Comparison of ENCODE assay signal across 9 cellular contexts in the genomic region with DNA sequence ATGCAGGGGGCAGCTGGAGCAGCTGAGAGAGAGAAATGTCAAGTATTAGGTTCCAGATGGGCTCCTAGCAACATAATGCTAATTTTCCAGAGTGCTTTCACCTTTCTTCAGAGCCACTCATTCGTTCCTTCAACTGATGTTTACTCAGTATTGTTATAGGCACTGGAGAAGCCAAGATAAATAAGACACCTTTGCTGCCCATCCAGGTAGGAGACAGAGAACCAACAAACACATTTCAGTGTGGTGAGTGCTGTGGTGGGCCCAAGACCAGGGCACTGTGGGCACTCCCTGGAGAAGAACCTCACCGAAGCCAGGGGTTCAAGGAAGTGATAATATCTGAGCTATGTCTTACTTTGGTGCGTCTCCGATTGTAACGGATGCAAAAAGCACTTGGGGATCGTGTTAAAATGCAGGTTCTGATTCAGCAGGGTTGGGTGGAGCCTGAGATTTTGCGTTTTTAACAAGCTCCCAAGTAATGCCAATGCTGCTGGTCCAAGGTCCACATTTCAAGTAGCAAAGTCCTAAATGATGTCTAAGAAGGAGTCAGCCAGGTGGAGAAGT. TPM values are rescaled to one million over a fixed set of nuclear protein-coding genes. Genes with fewer than 3 reads are reported as not detected.
DNase-seq lines count a peak whose midpoint lies in the region; ATAC-seq and TF ChIP-seq lines count a peak whose summit lies in the region.
"Had no signal": no experiment of that assay in that cellular context is flagged by ENCODE, and none has a peak within 500 bp of the region (broad histone marks: within the 10 kb centered on the region; RNA-seq: fewer than 3 reads in every experiment).

No MANE protein-coding gene starts in this region.

- no peaks in the 10 kb centered on the region for H3K36me3 ChIP-seq in neural progenitor cell

- H3K79me2 ChIP-seq in neural progenitor cell (ENCODE audit: low read depth), result no peaks in the 10 kb centered on the region

- no peak overlapping the region for H3K4me2 ChIP-seq in neural progenitor cell

- peak overlapping the region; percentile 2; the same call in 1 of the 2 replicates for H3K4me3 ChIP-seq in GM12864 (ENCODE audit: low read depth, low read length)
- H3K4me3 ChIP-seq in neural progenitor cell, result no peak overlapping the region

- H3K9me3 Mint-ChIP-seq in activated naive CD4-positive, alpha-beta T cell treated with anti-CD3 and anti-CD28 coated beads, Interleukin-2, amount 50 U/mL, for 72 hours, result no peaks in the 10 kb centered on the region
- H3K9me3 Mint-ChIP-seq in neural progenitor cell, result no peaks in the 10 kb centered on the region

- no peak overlapping the region for H3K4me3 Mint-ChIP-seq in neural progenitor cell

- H3K27ac Mint-ChIP-seq in activated naive CD4-positive, alpha-beta T cell treated with anti-CD3 and anti-CD28 coated beads, Interleukin-2, amount 50 U/mL, for 72 hours, result peak overlapping the region; percentile 92 to 96
- no peak overlapping the region for H3K27ac Mint-ChIP-seq in neural progenitor cell

- H3K9ac ChIP-seq in neural progenitor cell, result no peak overlapping the region

- in situ Hi-C loops in ACHN (cut with HindIII; ENCODE audit: low pct_ligation_motif_present, low pct_unique_long_range_greater_than_20kb, low sequenced_read_pairs), result no loop called here

- no peak overlapping the region for H3K27ac ChIP-seq in neural progenitor cell

- H4K20me1 ChIP-seq in neural progenitor cell (ENCODE audit: low read depth), result no peaks in the 10 kb centered on the region

- peak overlapping the region; percentile 92 for H2AFZ ChIP-seq in neural progenitor cell (replicated peaks)

- H3K27me3 Mint-ChIP-seq in neural progenitor cell (ENCODE audit: insufficient read depth, low read depth), result no peaks in the 10 kb centered on the region

- H3K4me1 ChIP-seq in neural progenitor cell, result peaks cover 11% of the 10 kb centered on the region

- H3K9me3 ChIP-seq in neural progenitor cell (ENCODE audit: low read depth), result no peaks in the 10 kb centered on the region

- H3K36me3 Mint-ChIP-seq in activated naive CD4-positive, alpha-beta T cell treated with anti-CD3 and anti-CD28 coated beads, Interleukin-2, amount 50 U/mL, for 72 hours, result no peaks in the 10 kb centered on the region
- no peaks in the 10 kb centered on the region for H3K36me3 Mint-ChIP-seq in neural progenitor cell

- H3F3A ChIP-seq in neural progenitor cell (ENCODE audit: low read depth), result no peaks in the 10 kb centered on the region

- DNase-seq in GM12864 (ENCODE audit: low read depth), result no peak
- DNase-seq in NCI-H2107 treated with DMSO at 0.1 percent for 48 hours (lab: John Stamatoyannopoulos, UW; ENCODE audit: unreplicated experiment), result peak; percentile 72
- no peak for DNase-seq in activated naive CD4-positive, alpha-beta T cell treated with anti-CD3 and anti-CD28 coated beads, Interleukin-2, amount 50 U/mL, for 72 hours (ENCODE audit: low spot score in 2 of 2)
- DNase-seq in neural progenitor cell (ENCODE audit: low spot score), result no peak
- no peak for DNase-seq in ACHN
- DNase-seq in cerebellum (ENCODE audit: low spot score), result no peak
- no peak for DNase-seq in NCI-H1694 treated with DMSO at 0.1 percent for 48 hours (lab: John Stamatoyannopoulos, UW)
- no peak for DNase-seq in COLO829 (ENCODE audit: low spot score)
- DNase-seq: NCI-H1930 had no signal

- no peak for TF ChIP-seq CTCF in GM12864 (IDR thresholded peaks at IDR 0.05; ENCODE audit: low read depth, low read length, missing control alignments)
- TF ChIP-seq CTCF in neural progenitor cell (IDR thresholded peaks at IDR 0.05), result no peak

- peaks cover 15% of the 10 kb centered on the region for H3K4me1 Mint-ChIP-seq in neural progenitor cell

- ATAC-seq in activated naive CD4-positive, alpha-beta T cell treated with anti-CD3 and anti-CD28 coated beads, Interleukin-2, amount 50 U/mL, for 72 hours, result peak; percentile 7 to 69

- H3K27me3 ChIP-seq in neural progenitor cell, result no peaks in the 10 kb centered on the region

RNA-seq across cellular contexts. Expression of a gene that starts 42.0 kb away (rescaled TPM):
- total RNA-seq in activated naive CD4-positive, alpha-beta T cell treated with anti-CD3 and anti-CD28 coated beads, Interleukin-2, amount 50 U/mL, for 72 hours, result 10 to 100 TPM; 17.8 to 20.5 TPM
- total RNA-seq in neural progenitor cell (ENCODE audit: low replicate concordance) (23.7 and 26.4 TPM in 2 replicates), cerebellum (54.8 TPM)
